ENCODE assay signal across 1 cellular context in the genomic region with DNA sequence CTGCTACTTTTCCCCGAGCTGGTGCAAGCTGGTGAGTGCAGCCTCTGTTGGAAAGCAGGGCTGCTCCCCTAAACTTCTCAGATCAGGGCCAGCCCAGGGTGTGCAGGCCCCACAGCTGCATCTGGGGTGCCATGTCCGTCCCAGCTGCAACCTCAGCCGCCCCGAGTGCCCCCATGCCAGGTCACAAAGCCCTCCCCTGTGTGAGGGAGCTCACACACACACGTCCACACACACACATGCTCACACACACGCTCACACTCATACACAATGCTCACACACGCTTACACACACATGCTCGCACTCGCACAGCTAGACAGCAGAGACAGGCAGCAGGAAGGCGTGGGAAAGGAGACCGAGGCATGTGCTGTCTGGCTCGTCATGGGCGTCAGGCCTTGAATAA.
TF ChIP-seq lines count a peak whose summit lies in the region.

No MANE protein-coding gene starts in this region.

TF ChIP-seq in IMR-90, 13 proteins besides CTCF, POLR2A, EP300 and RAD21:
- TF ChIP-seq RCOR1 (IDR thresholded peaks at IDR 0.05; ENCODE audit: insufficient replicate concordance, low read length) (no peak), MXI1 (IDR thresholded peaks at IDR 0.05; ENCODE audit: borderline replicate concordance, low read depth, low read length) (no peak)
